Comparison of ENCODE assay signal across 1 cellular context in the genomic region with DNA sequence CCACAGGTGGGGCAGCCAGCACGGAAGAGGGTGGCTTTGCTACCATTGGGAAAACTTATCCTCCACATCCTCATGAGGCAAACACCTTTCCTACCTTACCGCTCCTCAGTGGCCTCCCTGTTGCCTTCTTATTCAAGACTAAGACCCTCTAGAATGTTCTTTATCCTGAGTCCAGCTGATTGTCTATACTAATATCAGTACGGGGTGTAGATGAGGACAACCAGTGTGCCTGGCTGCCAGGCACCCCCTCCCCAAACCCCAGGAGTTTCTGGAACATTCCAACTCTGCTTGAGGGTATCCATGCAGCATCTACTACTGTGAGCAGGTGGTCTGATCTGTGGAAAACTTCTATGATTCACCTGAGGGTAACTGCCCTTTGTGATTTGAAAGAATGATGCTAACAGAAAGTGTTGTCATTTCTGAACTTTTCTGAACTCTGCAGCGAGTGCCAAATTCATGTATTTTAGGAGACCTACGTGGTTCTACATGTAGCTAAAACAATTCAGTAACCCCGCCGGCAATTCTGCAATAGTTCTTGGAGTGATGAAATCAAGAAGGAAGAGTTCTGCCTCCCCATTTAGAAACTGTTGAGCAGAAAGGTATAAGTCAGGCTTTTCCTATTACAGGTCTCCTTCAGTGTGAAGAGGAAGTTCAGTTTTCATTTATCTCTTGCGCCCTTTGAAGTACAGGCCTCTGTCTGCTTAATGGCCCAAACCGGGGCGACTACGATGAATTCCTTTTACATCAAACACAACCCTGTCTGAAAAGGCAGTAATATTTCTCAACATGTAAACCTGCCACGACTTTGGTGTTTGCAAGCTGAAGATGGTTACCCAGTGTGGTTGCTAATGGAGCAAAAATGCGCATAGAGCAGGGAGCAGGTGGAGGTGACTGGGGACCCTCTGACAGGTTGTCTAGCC.
TF ChIP-seq lines count a peak whose summit lies in the region.

No MANE protein-coding gene starts in this region.

TF ChIP-seq in GM12878, 131 proteins besides CTCF, POLR2A, EP300 and RAD21 (continued from another document):
- TF ChIP-seq, protein P1, sequence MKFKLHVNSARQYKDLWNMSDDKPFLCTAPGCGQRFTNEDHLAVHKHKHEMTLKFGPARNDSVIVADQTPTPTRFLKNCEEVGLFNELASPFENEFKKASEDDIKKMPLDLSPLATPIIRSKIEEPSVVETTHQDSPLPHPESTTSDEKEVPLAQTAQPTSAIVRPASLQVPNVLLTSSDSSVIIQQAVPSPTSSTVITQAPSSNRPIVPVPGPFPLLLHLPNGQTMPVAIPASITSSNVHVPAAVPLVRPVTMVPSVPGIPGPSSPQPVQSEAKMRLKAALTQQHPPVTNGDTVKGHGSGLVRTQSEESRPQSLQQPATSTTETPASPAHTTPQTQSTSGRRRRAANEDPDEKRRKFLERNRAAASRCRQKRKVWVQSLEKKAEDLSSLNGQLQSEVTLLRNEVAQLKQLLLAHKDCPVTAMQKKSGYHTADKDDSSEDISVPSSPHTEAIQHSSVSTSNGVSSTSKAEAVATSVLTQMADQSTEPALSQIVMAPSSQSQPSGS (IDR thresholded peaks at IDR 0.05; ENCODE audit: low read length), result no peak
- TF ChIP-seq SREBF1 (IDR thresholded peaks at IDR 0.05; ENCODE audit: low read length), result no peak
- peak; percentile 66 for TF ChIP-seq JUNB (IDR thresholded peaks at IDR 0.05)
- TF ChIP-seq CREB1 (IDR thresholded peaks at IDR 0.05; ENCODE audit: low read depth), result 0 out of 2 replicates have a peak, but pooled peaks have one; percentile 28
- TF ChIP-seq YBX1 (IDR thresholded peaks at IDR 0.05), result no peak
- peak; percentile 56; the same call in 1 of the 2 replicates for TF ChIP-seq CREM (IDR thresholded peaks at IDR 0.05; ENCODE audit: low read depth)
- peak; percentile 47; the same call in 1 of the 2 replicates for TF ChIP-seq RUNX3 (IDR thresholded peaks at IDR 0.05; ENCODE audit: low read length)
- TF ChIP-seq, protein P2, sequence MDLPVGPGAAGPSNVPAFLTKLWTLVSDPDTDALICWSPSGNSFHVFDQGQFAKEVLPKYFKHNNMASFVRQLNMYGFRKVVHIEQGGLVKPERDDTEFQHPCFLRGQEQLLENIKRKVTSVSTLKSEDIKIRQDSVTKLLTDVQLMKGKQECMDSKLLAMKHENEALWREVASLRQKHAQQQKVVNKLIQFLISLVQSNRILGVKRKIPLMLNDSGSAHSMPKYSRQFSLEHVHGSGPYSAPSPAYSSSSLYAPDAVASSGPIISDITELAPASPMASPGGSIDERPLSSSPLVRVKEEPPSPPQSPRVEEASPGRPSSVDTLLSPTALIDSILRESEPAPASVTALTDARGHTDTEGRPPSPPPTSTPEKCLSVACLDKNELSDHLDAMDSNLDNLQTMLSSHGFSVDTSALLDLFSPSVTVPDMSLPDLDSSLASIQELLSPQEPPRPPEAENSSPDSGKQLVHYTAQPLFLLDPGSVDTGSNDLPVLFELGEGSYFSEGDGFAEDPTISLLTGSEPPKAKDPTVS (IDR thresholded peaks at IDR 0.05; ENCODE audit: low read depth, low read length), result no peak
- TF ChIP-seq CHD1 (IDR thresholded peaks at IDR 0.05; ENCODE audit: low read depth, low read length), result no peak
- peak; percentile 60; the same call in 1 of the 2 replicates for TF ChIP-seq MEF2A (IDR thresholded peaks at IDR 0.05; ENCODE audit: insufficient read depth, low read depth, low read length)
- TF ChIP-seq NFIC (IDR thresholded peaks at IDR 0.05; ENCODE audit: low read depth, low read length), result peak; percentile 48; the same call in 1 of the 2 replicates
- TF ChIP-seq CBFB (IDR thresholded peaks at IDR 0.05; ENCODE audit: low read depth), result no peak
